Comparison of ENCODE assay signal across 7 cellular contexts in genomic region chrX:69546978-69547377, GRCh38. TPM values are rescaled to one million over a fixed set of nuclear protein-coding genes. Genes with fewer than 3 reads are reported as not detected.
"Had no signal": no experiment of that assay in that cellular context is flagged by ENCODE, and none has a peak within 500 bp of the region (broad histone marks: within the 10 kb centered on the region; RNA-seq: fewer than 3 reads in every experiment).

No MANE protein-coding gene starts in this region.

- ATAC-seq: GM23338 had no signal

- H3K9me3 Mint-ChIP-seq: HFFc6 had no signal

- H3K4me3 Mint-ChIP-seq: GM23338, H9, HFFc6 had no signal

- H3K4me1 Mint-ChIP-seq: GM23338 had no signal

- H3K27ac ChIP-seq: GM23248 had no signal

- DNase-seq: GM23248, GOT3, HCEC 1CT, HFFc6 had no signal

- H3K4me3 ChIP-seq: GM23248, GM23338, HAP-1 had no signal

- H3K27ac Mint-ChIP-seq: GM23338, H9, HFFc6 had no signal

- H3K36me3 ChIP-seq: HAP-1 had no signal

- H3K4me1 ChIP-seq: HAP-1 had no signal

- H3K9me3 ChIP-seq: HAP-1 had no signal

RNA-seq across cellular contexts. Expression of gene NALF2, which starts 42.9 kb away (rescaled TPM):
- total RNA-seq: GM23248, HFFc6 had no signal
